Comparison of ENCODE assay signal across 11 cellular contexts in the genomic region with DNA sequence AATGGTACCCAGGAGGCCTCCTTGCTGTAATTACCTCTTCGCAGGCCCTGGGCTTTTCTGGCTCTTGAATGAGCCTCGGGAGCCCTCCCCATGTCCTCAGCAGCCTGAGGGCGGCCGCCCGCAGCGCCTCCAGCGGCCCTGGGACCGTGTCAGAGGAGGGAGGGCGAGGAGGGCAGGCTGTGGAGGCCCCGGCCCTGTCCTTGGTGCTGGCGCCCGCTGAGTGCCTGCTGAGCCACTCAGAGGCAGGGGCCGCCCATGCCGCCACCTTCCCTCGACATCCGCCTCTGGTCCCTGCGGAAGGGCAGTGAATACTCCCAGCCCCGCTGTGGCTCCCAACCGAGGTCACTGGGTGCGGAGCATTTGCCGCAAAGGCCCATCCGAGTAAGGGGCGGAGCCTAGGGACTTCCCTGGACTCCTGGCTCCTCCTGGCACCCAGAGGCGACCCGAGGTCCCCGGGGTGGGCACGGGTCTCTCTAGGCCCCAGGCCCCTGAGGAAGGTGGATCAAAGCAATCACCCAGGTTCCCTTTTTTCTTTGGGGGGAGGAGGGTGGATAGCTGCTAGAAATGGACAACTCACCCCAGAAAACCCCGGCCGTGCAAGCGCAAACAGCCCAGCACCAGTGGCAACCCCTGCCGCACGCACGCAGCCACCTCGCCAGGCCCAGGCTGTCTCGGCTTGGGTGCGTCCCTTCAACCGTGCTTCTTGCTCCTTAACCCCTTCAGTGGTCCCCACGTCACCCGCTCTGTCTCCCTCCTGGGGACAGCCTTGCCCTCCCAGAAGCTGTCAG. TPM values are rescaled to one million over a fixed set of nuclear protein-coding genes. Genes with fewer than 3 reads are reported as not detected.
DNase-seq lines count a peak whose midpoint lies in the region; ATAC-seq and TF ChIP-seq lines count a peak whose summit lies in the region.
"Had no signal": no experiment of that assay in that cellular context is flagged by ENCODE, and none has a peak within 500 bp of the region (broad histone marks: within the 10 kb centered on the region; RNA-seq: fewer than 3 reads in every experiment).

No MANE protein-coding gene starts in this region.

- intact Hi-C loops in Right ventricle myocardium superior (cut with DNase I) = no loop called here
- intact Hi-C loops in cardiac septum (cut with DNase I) = no loop called here
- intact Hi-C loops in uterus (cut with DNase I; ENCODE audit: low total_unique reads) = loop anchor here (5.0 kb wide), 1 partner anchor 771 kb away; no protein-coding TSS in a partner anchor
- intact Hi-C loops in activated CD4-positive, alpha-beta T cell treated with anti-CD3 and anti-CD28 coated beads, Interleukin-2, amount 10 ng/mL, durations not matched to agents 24 days and 14 days (cut with micrococcal nuclease) = no loop called here

- no peaks in the 10 kb centered on the region for H3K27me3 ChIP-seq in WERI-Rb-1 (ENCODE audit: insufficient read depth, low read depth, severe bottlenecking)
- H3K27me3 ChIP-seq in uterus = no peaks in the 10 kb centered on the region

- peaks cover 35% of the 10 kb centered on the region for H3K27me3 Mint-ChIP-seq in activated CD4-positive, alpha-beta T cell treated with anti-CD3 and anti-CD28 coated beads, Interleukin-2, amount 10 ng/mL, durations not matched to agents 24 days and 14 days

- no peak overlapping the region for H3K27ac Mint-ChIP-seq in activated CD4-positive, alpha-beta T cell treated with anti-CD3 and anti-CD28 coated beads, Interleukin-2, amount 10 ng/mL, durations not matched to agents 24 days and 14 days

- H3K9me3 Mint-ChIP-seq in activated CD4-positive, alpha-beta T cell treated with anti-CD3 and anti-CD28 coated beads, Interleukin-2, amount 10 ng/mL, durations not matched to agents 24 days and 14 days = no peaks in the 10 kb centered on the region

- no peak for TF ChIP-seq CTCF in WERI-Rb-1 (IDR thresholded peaks at IDR 0.05; ENCODE audit: low read depth, low read length)
- no peak for TF ChIP-seq CTCF in uterus (IDR thresholded peaks at IDR 0.05)

- H3K4me3 ChIP-seq in WERI-Rb-1 (ENCODE audit: low read depth, low read length) = peak overlapping the region; percentile 33
- H3K4me3 ChIP-seq in uterus = peak overlapping the region in 1 of 2 donors; percentile 28
- H3K4me3 ChIP-seq: tibial nerve had no signal

- H3K9me3 ChIP-seq in WERI-Rb-1 (ENCODE audit: severe bottlenecking) (no peaks in the 10 kb centered on the region), uterus (no peaks in the 10 kb centered on the region)
- H3K9me3 ChIP-seq: tibial nerve had no signal

- no peak overlapping the region for H3K4me3 Mint-ChIP-seq in activated CD4-positive, alpha-beta T cell treated with anti-CD3 and anti-CD28 coated beads, Interleukin-2, amount 10 ng/mL, durations not matched to agents 24 days and 14 days

- peaks cover 2% of the 10 kb centered on the region for H3K4me1 Mint-ChIP-seq in activated CD4-positive, alpha-beta T cell treated with anti-CD3 and anti-CD28 coated beads, Interleukin-2, amount 10 ng/mL, durations not matched to agents 24 days and 14 days

- DNase-seq in Right ventricle myocardium superior (no peak), cardiac septum (ENCODE audit: low spot score) (no peak), WERI-Rb-1 (peak; percentile 63), iPS-NIHi11 (ENCODE audit: low spot score) (peak; percentile 97), uterus (peak; percentile 22 to 30)
- no peak for DNase-seq in activated CD4-positive, alpha-beta T cell treated with anti-CD3 and anti-CD28 coated beads, Interleukin-2, amount 10 ng/mL, durations not matched to agents 24 days and 14 days
- DNase-seq in NK-92 treated with Interleukin-12 subunit alpha and Interleukin-12 subunit beta, amount 100 ng/mL, for 24 hours (lab: John Stamatoyannopoulos, UW) = no peak
- DNase-seq: occipital lobe, SHP77 had no signal

- H3K36me3 Mint-ChIP-seq in activated CD4-positive, alpha-beta T cell treated with anti-CD3 and anti-CD28 coated beads, Interleukin-2, amount 10 ng/mL, durations not matched to agents 24 days and 14 days (ENCODE audit: low read depth) = no peaks in the 10 kb centered on the region

- TF ChIP-seq POLR2A in uterus (IDR thresholded peaks at IDR 0.05) = no peak

- ATAC-seq in Right ventricle myocardium superior (ENCODE audit: poor library complexity) (peak; percentile 67), HG03045 (IDR thresholded peaks at IDR 0.05; ENCODE audit: unreplicated experiment) (no peak)

- no peaks in the 10 kb centered on the region for H3K4me1 ChIP-seq in uterus

- peaks cover 8% of the 10 kb centered on the region; the same call in 1 of the 2 replicates for H3K36me3 ChIP-seq in WERI-Rb-1
- no peaks in the 10 kb centered on the region for H3K36me3 ChIP-seq in uterus
- H3K36me3 ChIP-seq: tibial nerve had no signal

- H3K27ac ChIP-seq in WERI-Rb-1 (peak overlapping the region; percentile 60), uterus (no peak overlapping the region)
- H3K27ac ChIP-seq: tibial nerve had no signal

RNA-seq across cellular contexts. Expression of gene RBFOX3, which starts 2.7 kb away (rescaled TPM):
- total RNA-seq in Right ventricle myocardium superior (not detected), cardiac septum (not detected), uterus (1 to 10 TPM in 3 of 4 donors, under 1 TPM in 1; 0.69 to 5.3 (median 2.7) TPM)
- total RNA-seq in activated CD4-positive, alpha-beta T cell treated with anti-CD3 and anti-CD28 coated beads, Interleukin-2, amount 10 ng/mL, durations not matched to agents 24 days and 14 days = not detected in 2 replicates
- total RNA-seq: tibial nerve had no signal

Comparison
In these comparisons a context has a peak if more than half of its experiments do, and no peak if none do; other contexts are left out.
1. DNase-seq: peak in WERI-Rb-1 (single experiment), iPS-NIHi11 (single experiment) and uterus (2 of 2); none in Right ventricle myocardium superior (single experiment), cardiac septum (single experiment), activated CD4-positive, alpha-beta T cell treated with anti-CD3 and anti-CD28 coated beads, Interleukin-2, amount 10 ng/mL, durations not matched to agents 24 days and 14 days (single experiment) and NK-92 treated with Interleukin-12 subunit alpha and Interleukin-12 subunit beta, amount 100 ng/mL, for 24 hours (single experiment).